18 cellular contexts compared by ENCODE assay signal in the genomic region with DNA sequence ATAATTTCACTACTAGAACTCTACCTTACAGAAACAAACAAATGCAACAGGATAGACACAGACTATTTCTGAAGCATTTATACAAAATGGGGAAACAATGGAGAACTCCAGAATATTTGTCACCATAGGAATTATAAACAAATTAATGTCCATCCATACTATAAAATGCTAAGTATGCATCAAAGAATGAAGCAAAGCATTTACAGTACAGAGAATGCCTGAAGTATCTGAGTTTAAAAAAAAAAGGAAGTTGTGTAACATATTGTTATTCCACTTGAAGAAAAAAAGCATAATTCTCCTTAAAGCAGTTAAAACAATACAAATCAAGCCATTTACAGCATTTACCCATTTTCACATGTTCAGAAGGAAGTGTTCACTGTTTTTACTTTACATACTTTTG. TPM values are rescaled to one million over a fixed set of nuclear protein-coding genes. Genes with fewer than 3 reads are reported as not detected.
DNase-seq lines count a peak whose midpoint lies in the region; ATAC-seq and TF ChIP-seq lines count a peak whose summit lies in the region.
"Had no signal": no experiment of that assay in that cellular context is flagged by ENCODE, and none has a peak within 500 bp of the region (broad histone marks: within the 10 kb centered on the region; RNA-seq: fewer than 3 reads in every experiment).

No MANE protein-coding gene starts in this region.

- H3K9me3 ChIP-seq in adrenal gland (replicated peaks in 1 of 3), result no peaks in the 10 kb centered on the region
- H3K9me3 ChIP-seq: A549, HAP-1 had no signal

- H3K36me3 Mint-ChIP-seq in HFFc6 (ENCODE audit: low read depth) (peaks cover 19% of the 10 kb centered on the region), WTC11 (peaks cover 10% of the 10 kb centered on the region)

- H3K27me3 Mint-ChIP-seq in HFFc6 (ENCODE audit: insufficient read depth) (no peaks in the 10 kb centered on the region; the same call in 1 of the 2 replicates), WTC11 (ENCODE audit: low read depth) (no peaks in the 10 kb centered on the region)

- H3K4me3 ChIP-seq in AG10803 (ENCODE audit: low read length), result no peak overlapping the region
- no peak overlapping the region for H3K4me3 ChIP-seq in adrenal gland
- H3K4me3 ChIP-seq: A549, HAP-1 had no signal

- intact Hi-C loops in adrenal gland (cut with DNase I), result no loop called here

- POLR2A ChIA-PET in WTC11 (lab: Charles Lee), result no interaction called here

- TF ChIP-seq CTCF in AG10803 (conservative IDR thresholded peaks at IDR 0.05; ENCODE audit: low read length) (no peak), HFFc6 (IDR thresholded peaks at IDR 0.05) (no peak), WTC11 (IDR thresholded peaks at IDR 0.05) (no peak), adrenal gland (IDR thresholded peaks at IDR 0.05) (no peak)

- TF ChIP-seq POLR2A in adrenal gland (IDR thresholded peaks at IDR 0.05), result no peak

- no peaks in the 10 kb centered on the region for H3K4me1 ChIP-seq in adrenal gland (replicated peaks in 1 of 2)
- H3K4me1 ChIP-seq: A549, HAP-1 had no signal

- CTCF ChIA-PET in WTC11 (lab: Charles Lee), result no interaction called here

- H3K27ac Mint-ChIP-seq in HFFc6, result peak overlapping the region; percentile 9; the same call in 1 of the 2 replicates
- H3K27ac Mint-ChIP-seq in WTC11, result peak overlapping the region; percentile 33; the same call in 1 of the 2 replicates

- H3K4me3 Mint-ChIP-seq in HFFc6, result no peak overlapping the region
- no peak overlapping the region for H3K4me3 Mint-ChIP-seq in WTC11
- H3K4me3 Mint-ChIP-seq: CD14-positive monocyte had no signal

- no peaks in the 10 kb centered on the region for H3K27me3 ChIP-seq in adrenal gland

- no peak for ATAC-seq in WTC11
- ATAC-seq: A549, PC-3 had no signal

- H3K4me1 Mint-ChIP-seq in HFFc6 (ENCODE audit: low read depth) (peaks cover 37% of the 10 kb centered on the region), WTC11 (no peaks in the 10 kb centered on the region)

- H3K27ac ChIP-seq in adrenal gland, result no peak overlapping the region
- H3K27ac ChIP-seq: A549, RWPE1 had no signal

- peak; percentile 56 for DNase-seq in AG10803 (ENCODE audit: low read depth)
- peak; percentile 6 for DNase-seq in HFFc6
- DNase-seq in WTC11 (ENCODE audit: low spot score), result no peak
- peak; percentile 3 for DNase-seq in foreskin melanocyte
- DNase-seq in inferior parietal cortex (ENCODE audit: extremely low spot score), result no peak
- DNase-seq in adrenal gland, result no peak
- no peak for DNase-seq in NCI-H524 (lab: John Stamatoyannopoulos, UW)
- DNase-seq: DMS 273 treated with DMSO at 0.1 percent for 48 hours, MM.1S, NCI-H1417 treated with DMSO at 0.1 percent for 48 hours, NCI-H1930, NCI-H69, PC-3, SW 1271 had no signal

- H3K9me3 Mint-ChIP-seq in HFFc6, result no peaks in the 10 kb centered on the region
- no peaks in the 10 kb centered on the region for H3K9me3 Mint-ChIP-seq in WTC11
- H3K9me3 Mint-ChIP-seq: CD14-positive monocyte had no signal

- H3K36me3 ChIP-seq in adrenal gland (replicated peaks in 1 of 2), result peaks cover 0 to 7% of the 10 kb centered on the region in 2 donors

TF ChIP-seq in WTC11, 78 proteins besides CTCF, POLR2A, EP300 and RAD21:
- no peak for TF ChIP-seq TEAD1 (CRISPR knock-in tag; IDR thresholded peaks at IDR 0.05)
- TF ChIP-seq CBFB (CRISPR knock-in tag; IDR thresholded peaks at IDR 0.05; ENCODE audit: low read depth), result no peak
- no peak for TF ChIP-seq GTF2I (CRISPR knock-in tag; conservative IDR thresholded peaks at IDR 0.05)
- TF ChIP-seq, protein P1, sequence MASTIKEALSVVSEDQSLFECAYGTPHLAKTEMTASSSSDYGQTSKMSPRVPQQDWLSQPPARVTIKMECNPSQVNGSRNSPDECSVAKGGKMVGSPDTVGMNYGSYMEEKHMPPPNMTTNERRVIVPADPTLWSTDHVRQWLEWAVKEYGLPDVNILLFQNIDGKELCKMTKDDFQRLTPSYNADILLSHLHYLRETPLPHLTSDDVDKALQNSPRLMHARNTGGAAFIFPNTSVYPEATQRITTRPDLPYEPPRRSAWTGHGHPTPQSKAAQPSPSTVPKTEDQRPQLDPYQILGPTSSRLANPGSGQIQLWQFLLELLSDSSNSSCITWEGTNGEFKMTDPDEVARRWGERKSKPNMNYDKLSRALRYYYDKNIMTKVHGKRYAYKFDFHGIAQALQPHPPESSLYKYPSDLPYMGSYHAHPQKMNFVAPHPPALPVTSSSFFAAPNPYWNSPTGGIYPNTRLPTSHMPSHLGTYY (CRISPR knock-in tag; IDR thresholded peaks at IDR 0.05), result no peak
- TF ChIP-seq NFATC4 (CRISPR knock-in tag; IDR thresholded peaks at IDR 0.05), result no peak
- TF ChIP-seq, protein P2, sequence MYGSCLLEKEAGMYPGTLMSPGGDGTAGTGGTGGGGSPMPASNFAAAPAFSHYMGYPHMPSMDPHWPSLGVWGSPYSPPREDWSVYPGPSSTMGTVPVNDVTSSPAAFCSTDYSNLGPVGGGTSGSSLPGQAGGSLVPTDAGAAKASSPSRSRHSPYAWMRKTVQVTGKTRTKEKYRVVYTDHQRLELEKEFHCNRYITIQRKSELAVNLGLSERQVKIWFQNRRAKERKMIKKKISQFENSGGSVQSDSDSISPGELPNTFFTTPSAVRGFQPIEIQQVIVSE (CRISPR knock-in tag; IDR thresholded peaks at IDR 0.05; ENCODE audit: borderline replicate concordance), result no peak

RNA-seq across cellular contexts. Expression of a gene that starts 53.0 kb away (rescaled TPM):
- total RNA-seq in HFFc6 (2021; fragmentation: NEBNext Ultra II Directional; extraction: Animal tissue kit (Norgen Biotek cat#: 25700)), result 10 to 100 TPM; 67.5 to 77.0 (median 69.6) TPM
- total RNA-seq in WTC11 (2021) (102 to 125 TPM (median 110 TPM) in 3 replicates), adrenal gland (10 to 100 TPM; 22.6 to 58.2 (median 37.2) TPM)
- 10 to 100 TPM; 43.4 to 93.0 (median 91.7) TPM for polyA plus RNA-seq in adrenal gland

RNA-seq across cellular contexts. Expression of a gene that starts 53.2 kb away (rescaled TPM):
- 10 to 100 TPM; 18.7 to 23.7 (median 20.6) TPM for total RNA-seq in HFFc6 (2021; fragmentation: NEBNext Ultra II Directional; extraction: Animal tissue kit (Norgen Biotek cat#: 25700))
- total RNA-seq in WTC11 (2021) (30.8 to 40.6 TPM (median 36.6 TPM) in 3 replicates), adrenal gland (10 to 100 TPM; 10.4 to 20.7 (median 16.9) TPM)
- polyA plus RNA-seq in adrenal gland, result 10 to 100 TPM in 1 of 3 donors, 1 to 10 TPM in 2; 3.8 to 21.5 (median 5.6) TPM

Comparison
In these comparisons a context has a peak if more than half of its experiments do, and no peak if none do; other contexts are left out.
1. DNase-seq: peak in AG10803 (single experiment), HFFc6 (single experiment) and foreskin melanocyte (single experiment); none in WTC11 (single experiment), inferior parietal cortex (single experiment), adrenal gland (0 of 7) and NCI-H524 (0 of 2).